In genomic region chr2:201408931-201409330, GRCh38 we compare ENCODE assay signal across 1 cellular context.
TF ChIP-seq lines count a peak whose summit lies in the region.

No MANE protein-coding gene starts in this region.

TF ChIP-seq in HepG2, 621 proteins besides CTCF, POLR2A, EP300 and RAD21:
- TF ChIP-seq ZNF629 (CRISPR knock-in tag; conservative IDR thresholded peaks at IDR 0.05), result peak; percentile 69
- no peak for TF ChIP-seq HNF4G (IDR thresholded peaks at IDR 0.05; ENCODE audit: borderline replicate concordance, low read depth, low read length)
- no peak for TF ChIP-seq HNF4G (CRISPR knock-in tag; IDR thresholded peaks at IDR 0.05; ENCODE audit: borderline replicate concordance, low read depth)
